Comparison of ENCODE assay signal across 1 cellular context in the genomic region with DNA sequence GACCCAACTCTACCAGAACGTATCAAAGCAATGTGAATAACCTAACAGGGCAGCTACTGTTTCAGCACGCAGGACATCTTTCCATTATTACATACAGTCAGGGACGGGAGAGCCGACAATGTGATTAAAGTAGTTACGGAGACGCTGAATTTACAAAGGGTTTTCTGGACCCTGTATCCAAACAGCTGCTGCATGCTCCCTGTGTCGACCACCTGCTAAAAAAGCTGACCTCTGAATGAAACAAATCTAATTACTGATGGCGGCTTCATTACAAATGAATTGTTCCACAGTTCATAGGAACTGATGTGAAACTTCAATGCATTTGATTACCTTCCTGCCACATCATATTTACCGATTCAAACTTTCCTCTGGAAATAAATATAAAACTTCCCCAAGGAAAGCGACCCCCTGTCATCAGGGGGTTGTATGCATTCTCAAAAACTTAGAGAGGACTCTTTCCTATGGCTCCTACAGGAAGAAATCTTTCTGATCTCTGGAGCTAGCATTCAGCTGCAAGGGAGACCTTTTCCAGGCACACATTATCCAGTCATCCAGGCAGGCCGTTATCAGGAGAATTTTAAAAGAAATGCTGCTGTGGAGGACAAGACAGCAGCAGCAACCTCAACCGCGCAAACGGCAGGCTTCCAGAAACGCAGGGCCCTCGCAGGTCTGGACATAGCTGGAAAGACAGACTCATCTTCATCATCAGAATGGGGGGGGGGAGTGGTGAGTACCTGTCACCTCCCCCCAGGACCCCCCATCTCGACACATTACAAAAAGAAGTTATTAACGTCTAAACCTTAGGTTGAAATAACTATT.
TF ChIP-seq lines count a peak whose summit lies in the region.

No MANE protein-coding gene starts in this region.

TF ChIP-seq in HCT116, 20 proteins besides CTCF, POLR2A, EP300 and RAD21:
- no peak for TF ChIP-seq ZNF274 (IDR thresholded peaks at IDR 0.05; ENCODE audit: low read depth, low read length)
- no peak for TF ChIP-seq POLR2AphosphoS5 (IDR thresholded peaks at IDR 0.05; ENCODE audit: low read depth, low read length)
